Comparison of ENCODE assay signal across 11 cellular contexts in the genomic region with DNA sequence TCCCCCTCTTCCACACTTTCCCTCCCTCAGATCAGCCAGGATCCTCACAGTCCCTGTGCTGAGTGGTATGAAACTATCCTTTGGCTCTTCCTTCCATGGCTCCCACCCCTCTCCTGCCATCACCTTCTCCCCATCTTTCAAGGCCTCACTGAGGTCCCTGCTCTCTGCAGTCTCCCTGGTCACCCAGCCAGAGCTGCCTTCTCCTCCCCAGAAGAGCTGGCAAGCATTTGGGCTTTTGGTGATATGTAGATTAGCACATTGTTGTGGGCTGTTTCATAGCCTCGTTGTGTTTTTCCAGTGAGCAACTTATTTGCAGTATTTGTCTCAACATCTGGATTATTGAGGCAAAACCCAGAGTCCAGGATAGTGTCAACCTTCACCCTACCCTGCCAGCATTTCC. TPM values are rescaled to one million over a fixed set of nuclear protein-coding genes. Genes with fewer than 3 reads are reported as not detected.
DNase-seq lines count a peak whose midpoint lies in the region; ATAC-seq and TF ChIP-seq lines count a peak whose summit lies in the region.
"Had no signal": no experiment of that assay in that cellular context is flagged by ENCODE, and none has a peak within 500 bp of the region (broad histone marks: within the 10 kb centered on the region; RNA-seq: fewer than 3 reads in every experiment).

No MANE protein-coding gene starts in this region.

- peak overlapping the region; percentile 86 for H3K4me3 Mint-ChIP-seq in activated naive CD8-positive, alpha-beta T cell treated with anti-CD3 and anti-CD28 coated beads, Interleukin-2, amount 50 U/mL, for 24 hours

- H3K4me1 ChIP-seq in right atrium auricular region (peaks cover 0 to 54% of the 10 kb centered on the region in 2 donors), foreskin keratinocyte (peaks cover 6% of the 10 kb centered on the region)

- no peak for ATAC-seq in activated naive CD8-positive, alpha-beta T cell treated with anti-CD3 and anti-CD28 coated beads, Interleukin-2, amount 50 U/mL, for 24 hours
- ATAC-seq in foreskin keratinocyte: no peak

- no peaks in the 10 kb centered on the region for H3K9me3 ChIP-seq in right atrium auricular region

- H3K4me1 Mint-ChIP-seq in activated naive CD8-positive, alpha-beta T cell treated with anti-CD3 and anti-CD28 coated beads, Interleukin-2, amount 50 U/mL, for 24 hours: peaks cover 44% of the 10 kb centered on the region

- no peak for DNase-seq in activated naive CD8-positive, alpha-beta T cell treated with anti-CD3 and anti-CD28 coated beads, Interleukin-2, amount 50 U/mL, for 24 hours
- DNase-seq in right atrium auricular region (ENCODE audit: low spot score) (no peak), NCI-H2107 (lab: John Stamatoyannopoulos, UW) (no peak), GM10266 (ENCODE audit: extremely low spot score) (no peak), G401 (ENCODE audit: low spot score) (no peak), foreskin keratinocyte (no peak)
- DNase-seq: NCI-H2081, nucleus accumbens, T1000 had no signal

- peaks cover 7% of the 10 kb centered on the region for H3K27me3 Mint-ChIP-seq in activated naive CD8-positive, alpha-beta T cell treated with anti-CD3 and anti-CD28 coated beads, Interleukin-2, amount 50 U/mL, for 24 hours

- in situ Hi-C loops in G401 (cut with HindIII; ENCODE audit: low sequenced_read_pairs): no loop called here

- TF ChIP-seq CTCF in GM12875 (IDR thresholded peaks at IDR 0.05; ENCODE audit: borderline replicate concordance, insufficient read depth, low read depth, low read length) (no peak), right atrium auricular region (IDR thresholded peaks at IDR 0.05) (no peak), GM10266 (IDR thresholded peaks at IDR 0.05; ENCODE audit: control insufficient read depth, insufficient read depth, low read depth, missing control alignments) (no peak), foreskin keratinocyte (conservative IDR thresholded peaks at IDR 0.05) (no peak)

- peaks cover 25% of the 10 kb centered on the region for H3K36me3 ChIP-seq in right atrium auricular region

- H3K27ac ChIP-seq in right atrium auricular region (peak overlapping the region; percentile 62 to 75), skin epidermis (peak overlapping the region in 18 of 21 experiments; percentile 22 to 95 (median 86)), foreskin keratinocyte (no peak overlapping the region)

- H3K27ac Mint-ChIP-seq in activated naive CD8-positive, alpha-beta T cell treated with anti-CD3 and anti-CD28 coated beads, Interleukin-2, amount 50 U/mL, for 24 hours: peak overlapping the region; percentile 46

- peaks cover 37% of the 10 kb centered on the region for H3K36me3 Mint-ChIP-seq in activated naive CD8-positive, alpha-beta T cell treated with anti-CD3 and anti-CD28 coated beads, Interleukin-2, amount 50 U/mL, for 24 hours (ENCODE audit: low read depth)

- no peaks in the 10 kb centered on the region for H3K9me3 Mint-ChIP-seq in activated naive CD8-positive, alpha-beta T cell treated with anti-CD3 and anti-CD28 coated beads, Interleukin-2, amount 50 U/mL, for 24 hours

- H3K27me3 ChIP-seq in right atrium auricular region (no peaks in the 10 kb centered on the region), foreskin keratinocyte (peaks cover 54% of the 10 kb centered on the region)

- H3K4me3 ChIP-seq in GM12875 (ENCODE audit: low read depth, low read length): peak overlapping the region; percentile 79
- peak overlapping the region; percentile 63 to 69 for H3K4me3 ChIP-seq in right atrium auricular region
- peak overlapping the region in 6 of 7 experiments; percentile 53 to 74 (median 63) for H3K4me3 ChIP-seq in skin epidermis

RNA-seq across cellular contexts. Expression of gene CSF1, which starts 2.2 kb away (rescaled TPM):
- 10 to 100 TPM; 31.4 to 48.4 TPM for total RNA-seq in right atrium auricular region
- total RNA-seq in G401 (2014; rRNA removed; shearing (Covaris generic)): 12.7 and 13.4 TPM in 2 replicates
- 1.8 and 1.9 TPM in 2 replicates for total RNA-seq in foreskin keratinocyte
- polyA plus RNA-seq in foreskin keratinocyte: 1.2 TPM in 2 replicates
